Comparison of ENCODE assay signal across 9 cellular contexts in the genomic region with DNA sequence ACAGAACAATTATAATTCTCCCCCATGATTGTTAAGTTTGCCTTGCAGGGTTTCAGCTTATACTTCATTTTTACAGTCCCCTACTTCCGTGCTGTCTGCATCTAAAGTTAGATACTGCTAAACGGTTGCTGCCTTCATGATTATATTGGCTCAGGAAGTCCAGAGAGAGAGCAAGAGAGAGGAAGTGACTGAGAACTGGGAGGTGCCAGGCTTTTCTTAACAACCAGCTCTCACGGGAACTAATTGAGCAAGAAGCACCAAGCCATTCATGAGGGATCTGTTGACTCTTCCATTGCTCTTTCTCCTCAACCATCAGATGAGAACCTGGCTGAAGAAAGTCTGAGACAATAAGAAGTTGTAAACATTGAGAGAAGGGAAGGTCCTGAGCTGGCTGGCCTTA.
DNase-seq lines count a peak whose midpoint lies in the region; ATAC-seq, FAIRE-seq and TF ChIP-seq lines count a peak whose summit lies in the region.
"Had no signal": no experiment of that assay in that cellular context is flagged by ENCODE, and none has a peak within 500 bp of the region (broad histone marks: within the 10 kb centered on the region; RNA-seq: fewer than 3 reads in every experiment).

No MANE protein-coding gene starts in this region.

- no peaks in the 10 kb centered on the region for H3K4me1 ChIP-seq in right lobe of liver
- no peaks in the 10 kb centered on the region for H3K4me1 ChIP-seq in HepG2 (ENCODE audit: insufficient read depth, low read length)

- H4K20me1 ChIP-seq in HepG2 (ENCODE audit: insufficient read depth, low read length) = no peaks in the 10 kb centered on the region

- intact Hi-C loops in right lobe of liver (cut with DNase I) = no loop called here
- intact Hi-C loops in HepG2 (cut with micrococcal nuclease; ENCODE audit: unreplicated experiment) = no loop called here

- CTCF ChIA-PET in HepG2 (lab: Yijun Ruan, JAX; ENCODE audit: low intra/inter-chr PET ratio, low total read pairs) = no interaction called here

- no peak overlapping the region for H2AFZ ChIP-seq in HepG2 (ENCODE audit: low read length)

- H3K9me3 ChIP-seq in right lobe of liver = no peaks in the 10 kb centered on the region
- no peaks in the 10 kb centered on the region for H3K9me3 ChIP-seq in HepG2 (ENCODE audit: low read length)

- in situ Hi-C loops in HepG2 (cut with HindIII; ENCODE audit: extremely low pct_ligation_motif_present, low pct_unique_long_range_greater_than_20kb) = no loop called here

- H3K27ac ChIP-seq in right lobe of liver (no peak overlapping the region), HepG2 (ENCODE audit: extremely low read length, insufficient read depth, low read length) (no peak overlapping the region)
- H3K27ac ChIP-seq: C4-2B had no signal

- no TSS peak for BruUV-seq in HepG2 (replicated peaks; lab: Mats Ljungman, UMichigan)

- H3K9ac ChIP-seq in HepG2 (ENCODE audit: insufficient read depth, low read depth, low read length) = no peak overlapping the region

- no peak for TF ChIP-seq RAD21 in HepG2 (CRISPR knock-in tag; IDR thresholded peaks at IDR 0.05)

- no peaks in the 10 kb centered on the region for H3K36me3 ChIP-seq in right lobe of liver
- no peaks in the 10 kb centered on the region for H3K36me3 ChIP-seq in HepG2 (replicated peaks in 1 of 2; ENCODE audit: control insufficient read depth in 1 of 2, insufficient read depth in 2 of 2, low read length in 2 of 2)
- no peaks in the 10 kb centered on the region for H3K36me3 ChIP-seq in H7 (replicated peaks; ENCODE audit: control insufficient read depth, insufficient read depth, low read length)

- H3K4me3 ChIP-seq in right lobe of liver (no peak overlapping the region), HepG2 (replicated peaks in 1 of 3; ENCODE audit: insufficient read depth in 1 of 3, low read depth in 2 of 3, low read length in 3 of 3) (no peak overlapping the region), H7 (ENCODE audit: insufficient read depth, low read depth, low read length) (no peak overlapping the region)

- TF ChIP-seq CTCF in right lobe of liver (IDR thresholded peaks at IDR 0.05) = no peak
- no peak for TF ChIP-seq CTCF in HepG2 (CRISPR knock-in tag; IDR thresholded peaks at IDR 0.05)

- ATAC-seq in right lobe of liver (peak; percentile 25 to 61 (median 36)), HepG2 (no peak), GM19452 (IDR thresholded peaks at IDR 0.05; ENCODE audit: unreplicated experiment) (no peak)

- no peak overlapping the region for H3K4me2 ChIP-seq in HepG2 (ENCODE audit: low read depth, low read length)

- 23% methylated on average over 3 of the region's 3 CpGs for WGBS in right lobe of liver (ENCODE audit: insufficient coverage, low coverage, low lambda C conversion rate, missing lambda C conversion rate)
- 1% methylated on average over 3 of the region's 3 CpGs for WGBS in HepG2 (ENCODE audit: low lambda C conversion rate)

- TF ChIP-seq EP300 in HepG2 (IDR thresholded peaks at IDR 0.05; ENCODE audit: low read depth in 2 of 2, low read length in 2 of 2) (no peak), HepG2 (CRISPR knock-in tag; IDR thresholded peaks at IDR 0.05; ENCODE audit: borderline replicate concordance) (no peak)

- no peak for DNase-seq in right lobe of liver
- DNase-seq in HepG2 (ENCODE audit: low spot score) = no peak
- peak; percentile 95 for DNase-seq in NOMO-1 treated with dmso at 0.1 percent for 144 hours (lab: John Stamatoyannopoulos, UW; ENCODE audit: unreplicated experiment)
- peak; percentile 67 for DNase-seq in fibroblast of peridontal ligament (ENCODE audit: extremely low read depth)
- no peak for DNase-seq in H7
- no peak for DNase-seq in central memory CD4-positive, alpha-beta T cell
- no peak for DNase-seq in ecto neural progenitor cell (ENCODE audit: low spot score)

- POLR2A ChIA-PET in HepG2 (lab: Yijun Ruan, JAX) = no interaction called here

- H3K79me2 ChIP-seq in HepG2 (ENCODE audit: insufficient read depth, low read length) = no peaks in the 10 kb centered on the region

- FAIRE-seq in HepG2 (lab: Jason Lieb, UNC) = no peak

- TF ChIP-seq POLR2A in right lobe of liver (IDR thresholded peaks at IDR 0.05) (no peak), HepG2 (IDR thresholded peaks at IDR 0.05; ENCODE audit: insufficient read depth in 1 of 2, low read depth in 2 of 2, low read length in 2 of 2) (no peak)

- H3K27me3 ChIP-seq in right lobe of liver (no peaks in the 10 kb centered on the region), HepG2 (ENCODE audit: control insufficient read depth in 1 of 2, insufficient read depth in 2 of 2, low read length in 2 of 2) (peaks cover 0 to 3% of the 10 kb centered on the region in 2 experiments; a peak in 1 of 5 replicates), H7 (ENCODE audit: control insufficient read depth, insufficient read depth, low read length) (no peaks in the 10 kb centered on the region)

TF ChIP-seq in HepG2, 621 proteins besides CTCF, POLR2A, EP300 and RAD21:
- TF ChIP-seq RFXAP (CRISPR knock-in tag; IDR thresholded peaks at IDR 0.05; ENCODE audit: borderline replicate concordance) = no peak
- TF ChIP-seq, protein P1, sequence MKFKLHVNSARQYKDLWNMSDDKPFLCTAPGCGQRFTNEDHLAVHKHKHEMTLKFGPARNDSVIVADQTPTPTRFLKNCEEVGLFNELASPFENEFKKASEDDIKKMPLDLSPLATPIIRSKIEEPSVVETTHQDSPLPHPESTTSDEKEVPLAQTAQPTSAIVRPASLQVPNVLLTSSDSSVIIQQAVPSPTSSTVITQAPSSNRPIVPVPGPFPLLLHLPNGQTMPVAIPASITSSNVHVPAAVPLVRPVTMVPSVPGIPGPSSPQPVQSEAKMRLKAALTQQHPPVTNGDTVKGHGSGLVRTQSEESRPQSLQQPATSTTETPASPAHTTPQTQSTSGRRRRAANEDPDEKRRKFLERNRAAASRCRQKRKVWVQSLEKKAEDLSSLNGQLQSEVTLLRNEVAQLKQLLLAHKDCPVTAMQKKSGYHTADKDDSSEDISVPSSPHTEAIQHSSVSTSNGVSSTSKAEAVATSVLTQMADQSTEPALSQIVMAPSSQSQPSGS (CRISPR knock-in tag; IDR thresholded peaks at IDR 0.05) = no peak
- TF ChIP-seq ZKSCAN8 (CRISPR knock-in tag; IDR thresholded peaks at IDR 0.05; ENCODE audit: borderline replicate concordance) = no peak
- TF ChIP-seq ZNF766 (CRISPR knock-in tag; IDR thresholded peaks at IDR 0.05; ENCODE audit: borderline replicate concordance) = no peak
- no peak for TF ChIP-seq ARNT2 (CRISPR knock-in tag; IDR thresholded peaks at IDR 0.05; ENCODE audit: low read depth)
- TF ChIP-seq, protein P2, sequence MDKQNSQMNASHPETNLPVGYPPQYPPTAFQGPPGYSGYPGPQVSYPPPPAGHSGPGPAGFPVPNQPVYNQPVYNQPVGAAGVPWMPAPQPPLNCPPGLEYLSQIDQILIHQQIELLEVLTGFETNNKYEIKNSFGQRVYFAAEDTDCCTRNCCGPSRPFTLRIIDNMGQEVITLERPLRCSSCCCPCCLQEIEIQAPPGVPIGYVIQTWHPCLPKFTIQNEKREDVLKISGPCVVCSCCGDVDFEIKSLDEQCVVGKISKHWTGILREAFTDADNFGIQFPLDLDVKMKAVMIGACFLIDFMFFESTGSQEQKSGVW (CRISPR knock-in tag; IDR thresholded peaks at IDR 0.05; ENCODE audit: borderline replicate concordance) = no peak
- TF ChIP-seq KDM1A (CRISPR knock-in tag; IDR thresholded peaks at IDR 0.05) = no peak
- TF ChIP-seq MBD4 (IDR thresholded peaks at IDR 0.05; ENCODE audit: borderline replicate concordance, low read length) = no peak
- no peak for TF ChIP-seq SYNCRIP (IDR thresholded peaks at IDR 0.05; ENCODE audit: insufficient read depth, low read depth, low read length)
- no peak for TF ChIP-seq SP140L (CRISPR knock-in tag; IDR thresholded peaks at IDR 0.05; ENCODE audit: borderline replicate concordance)
- TF ChIP-seq IKZF4 (CRISPR knock-in tag; IDR thresholded peaks at IDR 0.05; ENCODE audit: borderline replicate concordance, low read depth, not compliant biosample characterization) = no peak
- no peak for TF ChIP-seq TEAD3 (CRISPR knock-in tag; optimal IDR thresholded peaks at IDR 0.05; ENCODE audit: borderline replicate concordance)
- TF ChIP-seq ZNF790 (CRISPR knock-in tag; IDR thresholded peaks at IDR 0.05; ENCODE audit: borderline replicate concordance) = no peak
- TF ChIP-seq BORCS8-MEF2B (CRISPR knock-in tag; IDR thresholded peaks at IDR 0.05) = no peak
- TF ChIP-seq ARNTL (CRISPR knock-in tag; IDR thresholded peaks at IDR 0.05) = no peak

Comparison
In these comparisons a context has a peak if more than half of its experiments do, and no peak if none do; other contexts are left out.
1. ATAC-seq: peak in right lobe of liver (4 of 4); none in HepG2 (single experiment) and GM19452 (single experiment).
2. DNase-seq: peak in NOMO-1 treated with dmso at 0.1 percent for 144 hours (single experiment) and fibroblast of peridontal ligament (single experiment); none in right lobe of liver (0 of 3), HepG2 (single experiment), H7 (single experiment), central memory CD4-positive, alpha-beta T cell (single experiment) and ecto neural progenitor cell (single experiment).